In genomic region chr4:88106205-88106604, GRCh38 we compare ENCODE assay signal across 1 cellular context.
TF ChIP-seq lines count a peak whose summit lies in the region.

No MANE protein-coding gene starts in this region.

TF ChIP-seq in GM23338, 12 proteins besides CTCF, POLR2A, EP300 and RAD21 (continued from another document):
- TF ChIP-seq POLR2AphosphoS5 (IDR thresholded peaks at IDR 0.05; ENCODE audit: low read depth) = no peak
- TF ChIP-seq ZNF462 (CRISPR knock-in tag; IDR thresholded peaks at IDR 0.05) = no peak
- TF ChIP-seq EZH2phosphoT487 (IDR thresholded peaks at IDR 0.05; ENCODE audit: unreplicated experiment) = no peak
- no peak for TF ChIP-seq ETS1 (IDR thresholded peaks at IDR 0.05)
- TF ChIP-seq REST (IDR thresholded peaks at IDR 0.05; ENCODE audit: unreplicated experiment) = no peak
- no peak for TF ChIP-seq CREB1 (CRISPR knock-in tag; IDR thresholded peaks at IDR 0.05; ENCODE audit: low read depth)
- no peak for TF ChIP-seq STAT1 (IDR thresholded peaks at IDR 0.05; ENCODE audit: unreplicated experiment)
- TF ChIP-seq ZNF114 (CRISPR knock-in tag; IDR thresholded peaks at IDR 0.05) = no peak
- no peak for TF ChIP-seq ZNF331 (CRISPR knock-in tag; IDR thresholded peaks at IDR 0.05; ENCODE audit: low read depth)
- no peak for TF ChIP-seq JUNB (IDR thresholded peaks at IDR 0.05; ENCODE audit: unreplicated experiment)
